ENCODE assay signal across 16 cellular contexts in genomic region chr19:29389495-29389894, GRCh38.
A peak's percentile ranks its signal among the peaks of the same experiment; 100 is the strongest.
DNase-seq lines count a peak whose midpoint lies in the region; ATAC-seq, FAIRE-seq and TF ChIP-seq lines count a peak whose summit lies in the region.
"Had no signal": no experiment of that assay in that cellular context is flagged by ENCODE, and none has a peak within 500 bp of the region (broad histone marks: within the 10 kb centered on the region; RNA-seq: fewer than 3 reads in every experiment).

No MANE protein-coding gene starts in this region.

- H3K36me3 Mint-ChIP-seq in chondrocyte (ENCODE audit: low read depth) = no peaks in the 10 kb centered on the region
- H3K36me3 Mint-ChIP-seq: CD8-positive, alpha-beta memory T cell had no signal

- no peak overlapping the region for H3K4me3 Mint-ChIP-seq in chondrocyte (ENCODE audit: unreplicated experiment)
- H3K4me3 Mint-ChIP-seq: CD8-positive, alpha-beta memory T cell had no signal

- no peak for TF ChIP-seq CTCF in chondrocyte (IDR thresholded peaks at IDR 0.05)

- H3K27me3 Mint-ChIP-seq in chondrocyte (ENCODE audit: low read depth) = no peaks in the 10 kb centered on the region

- peaks cover 24% of the 10 kb centered on the region for H3K9me3 Mint-ChIP-seq in chondrocyte (ENCODE audit: low read depth)

- ATAC-seq in Right ventricle myocardium superior (ENCODE audit: poor library complexity) = peak; percentile 64
- ATAC-seq in left cardiac atrium = no peak
- no peak for ATAC-seq in HG02642 (IDR thresholded peaks at IDR 0.05; ENCODE audit: poor library complexity, unreplicated experiment)
- ATAC-seq: K562 had no signal

- H3K4me1 Mint-ChIP-seq in chondrocyte (ENCODE audit: low read depth) = no peaks in the 10 kb centered on the region
- H3K4me1 Mint-ChIP-seq: CD8-positive, alpha-beta memory T cell had no signal

- no peak overlapping the region for H3K27ac Mint-ChIP-seq in chondrocyte (ENCODE audit: unreplicated experiment)
- H3K27ac Mint-ChIP-seq: CD8-positive, alpha-beta memory T cell had no signal

- DNase-seq in Right ventricle myocardium superior = no peak
- DNase-seq in left cardiac atrium = no peak
- peak; percentile 66 for DNase-seq in NCI-H1092 (lab: John Stamatoyannopoulos, UW)
- DNase-seq in chondrocyte (ENCODE audit: low spot score) = peak; percentile 25
- no peak for DNase-seq in urothelium cell line (ENCODE audit: low spot score)
- no peak for DNase-seq in activated naive CD4-positive, alpha-beta T cell treated with Interleukin-2 at 50 U/mL for 16 hours
- DNase-seq: CD8-positive, alpha-beta memory T cell; DMS53; NCI-H1436; NCI-H1930; NCI-H69; NK-92 treated with Interleukin-12 subunit alpha and Interleukin-12 subunit beta, amount 100 ng/mL, for 24 hours; Peyer's patch; SK-N-SH had no signal

- intact Hi-C loops in Right ventricle myocardium superior (cut with DNase I) = no loop called here
- intact Hi-C loops in left cardiac atrium (cut with DNase I) = no loop called here

- FAIRE-seq in urothelium cell line (lab: Jason Lieb, UNC) = peak; percentile 59
- FAIRE-seq: K562 had no signal

Comparison
In these comparisons a context has a peak if more than half of its experiments do, and no peak if none do; other contexts are left out.
1. DNase-seq: peak in NCI-H1092 (single experiment) and chondrocyte (single experiment); none in Right ventricle myocardium superior (single experiment), left cardiac atrium (single experiment), urothelium cell line (single experiment) and activated naive CD4-positive, alpha-beta T cell treated with Interleukin-2 at 50 U/mL for 16 hours (single experiment).